In the genomic region with DNA sequence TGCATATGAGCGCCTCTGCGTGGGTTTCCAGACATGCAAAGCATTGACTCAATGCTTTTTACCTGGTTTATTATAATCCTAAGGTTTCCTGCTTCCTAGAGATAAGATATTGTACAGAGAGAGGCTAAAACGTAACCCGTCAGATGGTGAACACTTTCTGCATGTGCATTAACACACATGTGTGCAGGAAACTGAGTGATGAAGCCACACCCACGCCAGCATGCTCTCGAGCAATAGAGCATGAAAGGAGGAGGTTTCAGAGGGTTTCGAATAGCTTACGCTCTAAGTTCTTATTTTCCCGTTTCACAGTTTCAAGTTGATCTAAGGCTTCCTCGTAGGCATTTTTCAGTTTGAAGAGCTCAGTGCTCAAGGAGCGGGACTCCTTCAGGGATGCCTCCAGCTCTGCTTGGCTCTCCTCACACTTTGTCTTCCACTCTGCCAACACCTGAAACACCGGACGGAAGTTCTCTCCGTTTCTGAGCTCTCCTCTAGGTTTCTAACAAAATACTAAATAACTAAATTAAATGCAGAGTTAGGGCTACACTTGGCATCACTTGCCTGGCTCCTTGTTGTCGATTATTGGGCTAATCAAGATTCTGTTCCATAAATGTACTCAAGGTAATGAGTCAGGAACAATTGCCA, we compare ENCODE assay signal across 14 cellular contexts. TPM values are rescaled to one million over a fixed set of nuclear protein-coding genes. Genes with fewer than 3 reads are reported as not detected.
A peak's percentile ranks its signal among the peaks of the same experiment; 100 is the strongest.
DNase-seq lines count a peak whose midpoint lies in the region; ATAC-seq and TF ChIP-seq lines count a peak whose summit lies in the region.
"Had no signal": no experiment of that assay in that cellular context is flagged by ENCODE, and none has a peak within 500 bp of the region (broad histone marks: within the 10 kb centered on the region; RNA-seq: fewer than 3 reads in every experiment).

No MANE protein-coding gene starts in this region.

- no peaks in the 10 kb centered on the region for H3K27me3 ChIP-seq in OCI-LY1 (ENCODE audit: insufficient read depth, low read length)

- H3K9me3 ChIP-seq in OCI-LY1 (ENCODE audit: low read length): no peaks in the 10 kb centered on the region

- CTCF ChIA-PET in Calu3 (lab: Charles Lee): no interaction called here

- no peaks in the 10 kb centered on the region for H3K9me2 ChIP-seq in OCI-LY1 (ENCODE audit: low read depth, low read length)

- TF ChIP-seq CTCF in OCI-LY1 (IDR thresholded peaks at IDR 0.05; ENCODE audit: low read length): no peak
- no peak for TF ChIP-seq CTCF in Calu3 (IDR thresholded peaks at IDR 0.05; ENCODE audit: unreplicated experiment)

- H3K36me3 ChIP-seq in OCI-LY1 (ENCODE audit: insufficient read depth, low read length): no peaks in the 10 kb centered on the region

- peaks cover 4% of the 10 kb centered on the region for H3K36me3 Mint-ChIP-seq in Calu3 (ENCODE audit: insufficient read depth, unreplicated experiment)

- no peaks in the 10 kb centered on the region for H3K9me3 Mint-ChIP-seq in Calu3 (ENCODE audit: low read depth, unreplicated experiment)
- H3K9me3 Mint-ChIP-seq: natural killer cell treated with Interleukin-12 subunit alpha and Interleukin-12 subunit beta and Interleukin-15 and Interleukin-18, amount 100 ng/mL, for 72 hours had no signal

- no peak overlapping the region for H3K4me3 ChIP-seq in OCI-LY1 (ENCODE audit: low read depth, low read length, poor library complexity, severe bottlenecking)

- no TSS peak for BruUV-seq in Calu3 (replicated peaks; lab: Mats Ljungman, UMichigan)

- intact Hi-C loops in Calu3 (cut with micrococcal nuclease; ENCODE audit: unreplicated experiment): no loop called here

- no peak overlapping the region for H3K27ac Mint-ChIP-seq in Calu3 (ENCODE audit: unreplicated experiment)
- H3K27ac Mint-ChIP-seq: natural killer cell treated with Interleukin-12 subunit alpha and Interleukin-12 subunit beta and Interleukin-15 and Interleukin-18, amount 100 ng/mL, for 72 hours had no signal

- 0 out of 2 replicates have a peak overlapping the region, but pooled peaks have one; percentile 11 for H3K4me2 ChIP-seq in OCI-LY1 (ENCODE audit: low read length)

- H3K79me2 ChIP-seq in OCI-LY1 (ENCODE audit: insufficient read depth, low read length): no peaks in the 10 kb centered on the region

- no peak overlapping the region for H3K27ac ChIP-seq in OCI-LY1 (ENCODE audit: low read depth, low read length, poor library complexity, severe bottlenecking)

- H3K4me1 ChIP-seq in OCI-LY1 (ENCODE audit: insufficient read depth, low read length, severe bottlenecking): no peaks in the 10 kb centered on the region

- no peak overlapping the region for H2AFZ ChIP-seq in OCI-LY1 (ENCODE audit: low read length)

- ATAC-seq in GM18519 (IDR thresholded peaks at IDR 0.05; ENCODE audit: low FRiP score, unreplicated experiment) (peak; percentile 93), GM21360 (IDR thresholded peaks at IDR 0.05; ENCODE audit: unreplicated experiment) (peak; percentile 96), HG03039 (IDR thresholded peaks at IDR 0.05; ENCODE audit: unreplicated experiment) (peak; percentile 91)
- ATAC-seq: HCT116; natural killer cell treated with Interleukin-12 subunit alpha and Interleukin-12 subunit beta and Interleukin-15 and Interleukin-18, amount 100 ng/mL, for 72 hours had no signal

- H3F3A ChIP-seq in OCI-LY1 (ENCODE audit: insufficient read depth, low read length): no peaks in the 10 kb centered on the region

- H3K4me1 Mint-ChIP-seq in Calu3 (ENCODE audit: low read depth, unreplicated experiment): no peaks in the 10 kb centered on the region

- no peak for DNase-seq in DMS153 treated with DMSO at 0.1 percent for 48 hours (lab: John Stamatoyannopoulos, UW; ENCODE audit: unreplicated experiment)
- DNase-seq in NCI-H524 treated with DMSO at 0.1 percent for 48 hours (lab: John Stamatoyannopoulos, UW): no peak
- DNase-seq in putamen (ENCODE audit: low spot score): no peak
- DNase-seq in Calu3: no peak
- DNase-seq: activated CD4-positive, alpha-beta T cell treated with anti-CD3 and anti-CD28 coated beads for 4 hours; amygdala; NCI-H1417; RPMI8226 had no signal

- H3K4me3 Mint-ChIP-seq in Calu3 (ENCODE audit: low read depth, unreplicated experiment): no peak overlapping the region
- H3K4me3 Mint-ChIP-seq: natural killer cell treated with Interleukin-12 subunit alpha and Interleukin-12 subunit beta and Interleukin-15 and Interleukin-18, amount 100 ng/mL, for 72 hours had no signal

- no peaks in the 10 kb centered on the region for H4K20me1 ChIP-seq in OCI-LY1 (ENCODE audit: insufficient read depth, low read length)

- no peak overlapping the region for H3K9ac ChIP-seq in OCI-LY1 (ENCODE audit: low read length)

- no peaks in the 10 kb centered on the region for H3K27me3 Mint-ChIP-seq in Calu3 (ENCODE audit: unreplicated experiment)
- H3K27me3 Mint-ChIP-seq: natural killer cell treated with Interleukin-12 subunit alpha and Interleukin-12 subunit beta and Interleukin-15 and Interleukin-18, amount 100 ng/mL, for 72 hours had no signal

RNA-seq across cellular contexts. Expression of gene MYH3, which starts 23.2 kb away (rescaled TPM):
- 2.7 and 2.9 TPM in 2 replicates for total RNA-seq in Calu3 (2022)
